ENCODE assay signal across 23 cellular contexts in the genomic region with DNA sequence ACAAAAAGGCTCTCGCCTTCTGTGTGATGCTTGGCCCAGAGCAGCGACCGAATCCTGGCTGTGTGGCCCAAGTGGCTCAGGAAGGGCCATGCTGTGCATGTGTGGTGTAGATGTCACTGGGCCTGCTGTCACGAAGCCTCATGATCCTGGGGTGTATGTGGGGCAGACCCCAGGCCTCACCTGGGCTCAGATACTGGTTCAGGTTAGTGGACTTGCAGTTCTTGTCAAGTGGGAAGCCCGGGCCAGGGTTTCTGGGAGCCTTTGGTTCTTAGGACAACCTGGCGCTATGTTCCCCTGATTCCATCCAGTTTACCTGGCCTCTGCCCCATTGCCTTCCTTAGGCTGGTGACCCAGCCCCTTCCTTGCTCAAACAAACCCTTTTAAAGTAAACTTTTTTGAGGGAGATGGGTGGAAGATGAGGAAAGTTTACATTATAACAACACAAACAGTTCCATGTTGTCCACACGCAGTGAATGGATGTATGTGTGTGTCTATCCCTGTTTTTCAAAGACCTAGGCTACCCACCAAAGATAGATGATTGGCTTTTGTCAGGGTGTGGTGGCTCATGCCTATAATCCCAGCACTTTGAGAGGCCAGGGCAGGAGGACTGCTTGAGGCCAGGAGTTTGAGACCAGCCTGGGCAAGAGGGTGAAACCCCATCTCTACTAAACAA.
A peak's percentile ranks its signal among the peaks of the same experiment; 100 is the strongest.
DNase-seq lines count a peak whose midpoint lies in the region; ATAC-seq and TF ChIP-seq lines count a peak whose summit lies in the region.
"Had no signal": no experiment of that assay in that cellular context is flagged by ENCODE, and none has a peak within 500 bp of the region (broad histone marks: within the 10 kb centered on the region; RNA-seq: fewer than 3 reads in every experiment).

No MANE protein-coding gene starts in this region.

- H3K9me3 Mint-ChIP-seq in neural crest cell (no peaks in the 10 kb centered on the region), immature natural killer cell (peaks cover 0 to 2% (median 0%) of the 10 kb centered on the region in 6 donors)
- H3K9me3 Mint-ChIP-seq in activated T-cell treated with anti-CD3 and anti-CD28 coated beads, Interleukin-2, amount 50 U/mL, for 24 hours, result no peaks in the 10 kb centered on the region
- H3K9me3 Mint-ChIP-seq: activated T-cell treated with anti-CD3 and anti-CD28 coated beads, Interleukin-2, amount 50 U/mL, for 72 hours; memory B cell; nephron progenitor cell had no signal

- TF ChIP-seq CTCF in neural crest cell (conservative IDR thresholded peaks at IDR 0.05), result no peak

- peaks cover 3% of the 10 kb centered on the region for H3K36me3 Mint-ChIP-seq in neural crest cell (ENCODE audit: low read depth)
- peaks cover 48% of the 10 kb centered on the region for H3K36me3 Mint-ChIP-seq in activated T-cell treated with anti-CD3 and anti-CD28 coated beads, Interleukin-2, amount 50 U/mL, for 24 hours (ENCODE audit: low read depth)
- H3K36me3 Mint-ChIP-seq in immature natural killer cell, result peaks cover 0 to 27% (median 12%) of the 10 kb centered on the region in 3 donors

- H3K27ac ChIP-seq in right cardiac atrium (ENCODE audit: low read length), result peak overlapping the region; percentile 32
- H3K27ac ChIP-seq: BLaER1 had no signal

- DNase-seq in right cardiac atrium (no peak), Right ventricle myocardium superior (no peak), islet precursor cell (peak; percentile 38), neural crest cell (ENCODE audit: low read depth, low spot score) (no peak), epidermal melanocyte (ENCODE audit: insufficient read length, low spot score) (no peak), HPDE6-E6E7 (ENCODE audit: extremely low spot score) (no peak), immature natural killer cell (no peak)
- DNase-seq in activated T-cell treated with anti-CD3 and anti-CD28 coated beads, Interleukin-2, amount 50 U/mL, for 24 hours, result no peak
- DNase-seq: activated CD4-positive, CD25-positive, alpha-beta regulatory T cell treated with anti-CD3 and anti-CD28 coated beads, Interleukin-2, amount 50 U/mL, for 72 hours; activated CD8-positive, alpha-beta memory T cell treated with anti-CD3 and anti-CD28 coated beads for 24 hours; activated naive CD4-positive, alpha-beta T cell treated with anti-CD3 and anti-CD28 coated beads, Interleukin-2, amount 50 U/mL, for 16 hours; activated T-cell treated with anti-CD3 and anti-CD28 coated beads, Interleukin-2, amount 50 U/mL, for 72 hours; aorta; effector CD8-positive, alpha-beta T cell; EL; H7; NCI-H1105 treated with DMSO at 0.1 percent for 48 hours; NCI-H2107; NCI-H524; nephron progenitor cell had no signal

- no peaks in the 10 kb centered on the region for H3K27me3 ChIP-seq in right cardiac atrium (ENCODE audit: control insufficient read depth, insufficient read depth)
- H3K27me3 ChIP-seq: BLaER1 had no signal

- no peaks in the 10 kb centered on the region for H3K4me1 ChIP-seq in right cardiac atrium (ENCODE audit: control insufficient read depth, insufficient read depth, low read length)

- H3K9me3 ChIP-seq in right cardiac atrium (ENCODE audit: control insufficient read depth, low read length), result no peaks in the 10 kb centered on the region
- H3K9me3 ChIP-seq: A549, BLaER1 had no signal

- intact Hi-C loops in right cardiac atrium (cut with DNase I), result loop anchor here (5.0 to 10.0 kb wide), 7 partner anchors 194 to 527 kb away; no protein-coding TSS in a partner anchor
- intact Hi-C loops in Right ventricle myocardium superior (cut with DNase I), result loop anchor here (2.0 to 10.0 kb wide), 3 partner anchors 194 to 517 kb away; no protein-coding TSS in a partner anchor

- H3K4me1 Mint-ChIP-seq in neural crest cell (no peaks in the 10 kb centered on the region), immature natural killer cell (peaks cover 3 to 5% of the 10 kb centered on the region in 2 donors)
- H3K4me1 Mint-ChIP-seq in activated T-cell treated with anti-CD3 and anti-CD28 coated beads, Interleukin-2, amount 50 U/mL, for 24 hours (ENCODE audit: low read depth), result peaks cover 2% of the 10 kb centered on the region
- H3K4me1 Mint-ChIP-seq: nephron progenitor cell had no signal

- 94% methylated on average over 7 of the region's 7 CpGs for WGBS in right cardiac atrium

- H3K4me3 Mint-ChIP-seq in neural crest cell (no peak overlapping the region), immature natural killer cell (no peak overlapping the region)
- no peak overlapping the region for H3K4me3 Mint-ChIP-seq in activated T-cell treated with anti-CD3 and anti-CD28 coated beads, Interleukin-2, amount 50 U/mL, for 24 hours
- H3K4me3 Mint-ChIP-seq: activated T-cell treated with anti-CD3 and anti-CD28 coated beads, Interleukin-2, amount 50 U/mL, for 72 hours; memory B cell; nephron progenitor cell had no signal

- no peak overlapping the region for H3K4me3 ChIP-seq in right cardiac atrium (ENCODE audit: low read length)
- H3K4me3 ChIP-seq: A549, BLaER1 had no signal

- ATAC-seq in right cardiac atrium, result no peak
- no peak for ATAC-seq in Right ventricle myocardium superior (ENCODE audit: poor library complexity)
- ATAC-seq: activated T-cell treated with anti-CD3 and anti-CD28 coated beads, Interleukin-2, amount 50 U/mL, for 72 hours had no signal

- H3K27ac Mint-ChIP-seq in neural crest cell (ENCODE audit: unreplicated experiment) (peak overlapping the region; percentile 43), immature natural killer cell (peak overlapping the region in 1 of 6 donors; percentile 64)
- no peak overlapping the region for H3K27ac Mint-ChIP-seq in activated T-cell treated with anti-CD3 and anti-CD28 coated beads, Interleukin-2, amount 50 U/mL, for 24 hours
- H3K27ac Mint-ChIP-seq: activated T-cell treated with anti-CD3 and anti-CD28 coated beads, Interleukin-2, amount 50 U/mL, for 72 hours; memory B cell had no signal

- H3K27me3 Mint-ChIP-seq in neural crest cell (ENCODE audit: low read depth) (no peaks in the 10 kb centered on the region), immature natural killer cell (ENCODE audit: low read depth in 3 of 3) (peaks cover 0 to 3% (median 0%) of the 10 kb centered on the region in 3 donors)
- H3K27me3 Mint-ChIP-seq in activated T-cell treated with anti-CD3 and anti-CD28 coated beads, Interleukin-2, amount 50 U/mL, for 24 hours, result no peaks in the 10 kb centered on the region
- H3K27me3 Mint-ChIP-seq: memory B cell had no signal
